In genomic region chr14:63902375-63902976, GRCh38 we compare ENCODE assay signal across 1 cellular context.
TF ChIP-seq lines count a peak whose summit lies in the region.

No MANE protein-coding gene starts in this region.

TF ChIP-seq in GM23338, 12 proteins besides CTCF, POLR2A, EP300 and RAD21 (continued from another document):
- no peak for TF ChIP-seq ZNF462 (CRISPR knock-in tag; IDR thresholded peaks at IDR 0.05)
- TF ChIP-seq POLR2AphosphoS5 (IDR thresholded peaks at IDR 0.05; ENCODE audit: low read depth) = no peak
- no peak for TF ChIP-seq ZNF331 (CRISPR knock-in tag; IDR thresholded peaks at IDR 0.05; ENCODE audit: low read depth)
- no peak for TF ChIP-seq REST (IDR thresholded peaks at IDR 0.05; ENCODE audit: unreplicated experiment)
